8 cellular contexts compared by ENCODE assay signal in genomic region chr5:11904270-11904906, GRCh38. TPM values are rescaled to one million over a fixed set of nuclear protein-coding genes. Genes with fewer than 3 reads are reported as not detected.
DNase-seq lines count a peak whose midpoint lies in the region; ATAC-seq and TF ChIP-seq lines count a peak whose summit lies in the region.

CTNND2 (minus strand) TSS chr5:11904446; CDS start chr5:11903853, 593 bp downstream.

- no peak for TF ChIP-seq CTCF in MCF 10A (IDR thresholded peaks at IDR 0.05; ENCODE audit: unreplicated experiment)
- no peak for TF ChIP-seq CTCF in type B pancreatic cell (conservative IDR thresholded peaks at IDR 0.05)

- intact Hi-C loops in activated CD4-positive, alpha-beta T cell treated with anti-CD3 and anti-CD28 coated beads for 36 hours (cut with DNase I, micrococcal nuclease) = no loop called here
- intact Hi-C loops in MCF 10A (cut with micrococcal nuclease) = no loop called here

- peaks cover 2% of the 10 kb centered on the region for H3K36me3 Mint-ChIP-seq in activated CD4-positive, alpha-beta T cell treated with anti-CD3 and anti-CD28 coated beads for 36 hours (ENCODE audit: low read depth)
- H3K36me3 Mint-ChIP-seq in MCF 10A (ENCODE audit: insufficient read depth, unreplicated experiment) (no peaks in the 10 kb centered on the region), type B pancreatic cell (no peaks in the 10 kb centered on the region)

- no peaks in the 10 kb centered on the region for H3K9me3 Mint-ChIP-seq in activated CD4-positive, alpha-beta T cell treated with anti-CD3 and anti-CD28 coated beads for 36 hours (ENCODE audit: low read depth)
- H3K9me3 Mint-ChIP-seq in MCF 10A (ENCODE audit: unreplicated experiment) = no peaks in the 10 kb centered on the region
- H3K9me3 Mint-ChIP-seq in type B pancreatic cell = no peaks in the 10 kb centered on the region

- no peak within 1 kb of the TSS for H3K27ac Mint-ChIP-seq in activated CD4-positive, alpha-beta T cell treated with anti-CD3 and anti-CD28 coated beads for 36 hours
- H3K27ac Mint-ChIP-seq in MCF 10A (ENCODE audit: low read depth, unreplicated experiment) (no peak within 1 kb of the TSS), type B pancreatic cell (no peak within 1 kb of the TSS)

- peak within 1 kb of the TSS; percentile 15 for H3K4me3 Mint-ChIP-seq in activated CD4-positive, alpha-beta T cell treated with anti-CD3 and anti-CD28 coated beads for 36 hours
- H3K4me3 Mint-ChIP-seq in MCF 10A (ENCODE audit: unreplicated experiment) (peak within 1 kb of the TSS; percentile 2), type B pancreatic cell (peak within 1 kb of the TSS; percentile 89)

- no TSS peak for BruUV-seq in MCF 10A (replicated peaks; lab: Mats Ljungman, UMichigan)

- no peak for ATAC-seq in activated CD4-positive, alpha-beta T cell treated with anti-CD3 and anti-CD28 coated beads for 36 hours

- DNase-seq in activated CD4-positive, alpha-beta T cell treated with anti-CD3 and anti-CD28 coated beads for 36 hours = peak; percentile 8
- DNase-seq in activated CD4-positive, alpha-beta T cell treated with anti-CD3 and anti-CD28 coated beads for 1 hour = no peak
- DNase-seq in NCI-H187 treated with DMSO at 0.1 percent for 48 hours (lab: John Stamatoyannopoulos, UW) = peak; percentile 18
- peak; percentile 20 for DNase-seq in MCF 10A (ENCODE audit: unreplicated experiment)
- DNase-seq in left kidney (ENCODE audit: low read depth, low spot score) = peak; percentile 96
- peak; percentile 87 for DNase-seq in type B pancreatic cell (ENCODE audit: extremely low spot score, unreplicated experiment)
- DNase-seq in NOMO-1 treated with dmso at 0.1 percent for 144 hours (lab: John Stamatoyannopoulos, UW; ENCODE audit: unreplicated experiment) = no peak
- no peak for DNase-seq in activated effector memory CD4-positive, alpha-beta T cell treated with anti-CD3 and anti-CD28 coated beads, Interleukin-2, amount 50 U/mL, for 16 hours

- H3K27me3 Mint-ChIP-seq in activated CD4-positive, alpha-beta T cell treated with anti-CD3 and anti-CD28 coated beads for 36 hours = peaks cover 46% of the 10 kb centered on the region
- peaks cover 59% of the 10 kb centered on the region for H3K27me3 Mint-ChIP-seq in MCF 10A (ENCODE audit: insufficient read depth, unreplicated experiment)
- H3K27me3 Mint-ChIP-seq in type B pancreatic cell = peaks cover 64% of the 10 kb centered on the region

- POLR2A ChIA-PET in activated CD4-positive, alpha-beta T cell treated with anti-CD3 and anti-CD28 coated beads for 36 hours (lab: Charles Lee) = no interaction called here
- POLR2A ChIA-PET in MCF 10A (lab: Yijun Ruan, JAX) = no interaction called here

- CTCF ChIA-PET in activated CD4-positive, alpha-beta T cell treated with anti-CD3 and anti-CD28 coated beads for 36 hours (lab: Charles Lee) = no interaction called here
- CTCF ChIA-PET in MCF 10A (lab: Yijun Ruan, JAX) = interaction anchor here (0.8 kb wide), 1 partner anchor 1575 kb away, joined by 3 read pairs; no protein-coding TSS in a partner anchor

- no peaks in the 10 kb centered on the region for H3K4me1 Mint-ChIP-seq in activated CD4-positive, alpha-beta T cell treated with anti-CD3 and anti-CD28 coated beads for 36 hours
- H3K4me1 Mint-ChIP-seq in MCF 10A (ENCODE audit: insufficient read depth, unreplicated experiment) (peaks cover 6% of the 10 kb centered on the region), type B pancreatic cell (ENCODE audit: unreplicated experiment) (peaks cover 12% of the 10 kb centered on the region)

RNA-seq across cellular contexts. Expression of gene CTNND2, which starts in this region (rescaled TPM):
- total RNA-seq in activated CD4-positive, alpha-beta T cell treated with anti-CD3 and anti-CD28 coated beads for 36 hours = not detected
- total RNA-seq in MCF 10A (2022) (not detected in 2 replicates), type B pancreatic cell (ENCODE audit: low replicate concordance) (31.5 and 49.5 TPM in 2 replicates)

Comparison
In these comparisons a context has a peak if more than half of its experiments do, and no peak if none do; other contexts are left out.
1. RNA of gene CTNND2 (total RNA-seq): 31.5 to 49.5 TPM in type B pancreatic cell; not detected in activated CD4-positive, alpha-beta T cell treated with anti-CD3 and anti-CD28 coated beads for 36 hours and not detected in MCF 10A; every median in the first group is over 10 times any median in the second.
2. Peak in DNase-seq in activated CD4-positive, alpha-beta T cell treated with anti-CD3 and anti-CD28 coated beads for 36 hours; RNA of the gene not detected or under 1 TPM.
3. Peak in DNase-seq in MCF 10A; RNA of the gene not detected or under 1 TPM.
4. DNase-seq: peak in NCI-H187 treated with DMSO at 0.1 percent for 48 hours (single experiment), left kidney (single experiment) and type B pancreatic cell (single experiment); none in activated CD4-positive, alpha-beta T cell treated with anti-CD3 and anti-CD28 coated beads for 1 hour (single experiment), NOMO-1 treated with dmso at 0.1 percent for 144 hours (single experiment) and activated effector memory CD4-positive, alpha-beta T cell treated with anti-CD3 and anti-CD28 coated beads, Interleukin-2, amount 50 U/mL, for 16 hours (single experiment).
5. H3K4me3 Mint-ChIP-seq: peak in every context shown above with its lines; median percentile 89 in type B pancreatic cell; 15 in activated CD4-positive, alpha-beta T cell treated with anti-CD3 and anti-CD28 coated beads for 36 hours; 2 in MCF 10A.